In the genomic region with DNA sequence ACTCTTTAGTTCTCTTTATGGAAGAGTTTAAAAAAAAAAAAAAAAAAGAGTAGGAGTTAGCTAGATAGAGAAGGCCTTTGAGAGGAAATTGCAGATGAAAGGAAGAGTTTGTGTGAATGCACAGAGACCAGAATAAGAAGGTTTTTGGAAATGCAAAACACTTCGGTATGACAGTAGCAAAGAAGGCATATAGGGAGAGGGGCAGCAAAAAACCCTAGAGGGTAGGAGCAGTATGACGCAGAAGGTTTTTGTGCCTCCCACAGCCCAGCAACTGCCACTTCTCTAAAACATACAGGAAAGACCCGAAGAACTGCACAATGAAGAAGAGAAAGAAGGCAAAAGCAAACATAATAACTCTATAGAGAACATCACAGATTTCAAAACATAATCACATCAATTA, we compare ENCODE assay signal across 24 cellular contexts.
A peak's percentile ranks its signal among the peaks of the same experiment; 100 is the strongest.
DNase-seq lines count a peak whose midpoint lies in the region; ATAC-seq, FAIRE-seq and TF ChIP-seq lines count a peak whose summit lies in the region.
"Had no signal": no experiment of that assay in that cellular context is flagged by ENCODE, and none has a peak within 500 bp of the region (broad histone marks: within the 10 kb centered on the region; RNA-seq: fewer than 3 reads in every experiment).

No MANE protein-coding gene starts in this region.

- H3K27me3 ChIP-seq in HAP-1 (ENCODE audit: low read depth) (no peaks in the 10 kb centered on the region), H1 (replicated peaks in 1 of 4; ENCODE audit: control insufficient read depth in 3 of 4, extremely low read depth in 1 of 4, insufficient read depth in 3 of 4, low read length in 3 of 4) (no peaks in the 10 kb centered on the region)

- TF ChIP-seq CTCF in H1 (IDR thresholded peaks at IDR 0.05; ENCODE audit: control extremely low read depth in 1 of 3, insufficient read depth in 1 of 3, low read depth in 1 of 3, low read length in 3 of 3), result peak in 1 of 3 experiments; percentile 14; a peak in 1 of 4 replicates

- no peak overlapping the region for H2BK20ac ChIP-seq in H1 (ENCODE audit: low read length)

- no peaks in the 10 kb centered on the region for H3K4me1 Mint-ChIP-seq in stimulated activated memory B cell treated with anti-CD40 and anti-IgM and Interleukin-4, amounts not matched to agents 10 μg/mL and 1 μg/mL and 100 μg/mL, for 72 hours
- H3K4me1 Mint-ChIP-seq in activated CD8-positive, alpha-beta memory T cell treated with anti-CD3 and anti-CD28 coated beads, Interleukin-2, amount 10 ng/mL, durations not matched to agents 7 days and 5 days, result no peaks in the 10 kb centered on the region
- H3K4me1 Mint-ChIP-seq: B cell, CD14-positive monocyte had no signal

- in situ Hi-C loops in HAP-1 (cut with MboI; ENCODE audit: low sequenced_read_pairs), result no loop called here

- H3K79me1 ChIP-seq in H1 (ENCODE audit: low read depth, low read length), result no peaks in the 10 kb centered on the region

- no peak overlapping the region for H4K8ac ChIP-seq in H1 (ENCODE audit: extremely low read depth, insufficient read depth, low read length)

- no peak overlapping the region for H3K4ac ChIP-seq in H1 (replicated peaks; ENCODE audit: insufficient read length, low read depth, low read length)

- no peak overlapping the region for H3K18ac ChIP-seq in H1 (ENCODE audit: extremely low read depth, low read length)

- no peak overlapping the region for H3K4me3 Mint-ChIP-seq in stimulated activated memory B cell treated with anti-CD40 and anti-IgM and Interleukin-4, amounts not matched to agents 10 μg/mL and 1 μg/mL and 100 μg/mL, for 72 hours
- no peak overlapping the region for H3K4me3 Mint-ChIP-seq in activated CD8-positive, alpha-beta memory T cell treated with anti-CD3 and anti-CD28 coated beads, Interleukin-2, amount 10 ng/mL, durations not matched to agents 7 days and 5 days
- H3K4me3 Mint-ChIP-seq: B cell, CD14-positive monocyte had no signal

- H3K27me3 Mint-ChIP-seq in stimulated activated memory B cell treated with anti-CD40 and anti-IgM and Interleukin-4, amounts not matched to agents 10 μg/mL and 1 μg/mL and 100 μg/mL, for 72 hours, result peaks cover 6% of the 10 kb centered on the region
- peaks cover 4% of the 10 kb centered on the region for H3K27me3 Mint-ChIP-seq in activated CD8-positive, alpha-beta memory T cell treated with anti-CD3 and anti-CD28 coated beads, Interleukin-2, amount 10 ng/mL, durations not matched to agents 7 days and 5 days

- 0 out of 2 replicates have a peak overlapping the region, but pooled peaks have one; percentile 31 for H2AFZ ChIP-seq in H1 (ENCODE audit: low read length)
- H2AFZ ChIP-seq: GM23248 had no signal

- H3K36me3 Mint-ChIP-seq in stimulated activated memory B cell treated with anti-CD40 and anti-IgM and Interleukin-4, amounts not matched to agents 10 μg/mL and 1 μg/mL and 100 μg/mL, for 72 hours, result no peaks in the 10 kb centered on the region
- H3K36me3 Mint-ChIP-seq in activated CD8-positive, alpha-beta memory T cell treated with anti-CD3 and anti-CD28 coated beads, Interleukin-2, amount 10 ng/mL, durations not matched to agents 7 days and 5 days, result no peaks in the 10 kb centered on the region
- H3K36me3 Mint-ChIP-seq: CD14-positive monocyte had no signal

- no peak overlapping the region for H3K23ac ChIP-seq in H1 (ENCODE audit: insufficient read length)

- no peaks in the 10 kb centered on the region for H3K9me3 Mint-ChIP-seq in stimulated activated memory B cell treated with anti-CD40 and anti-IgM and Interleukin-4, amounts not matched to agents 10 μg/mL and 1 μg/mL and 100 μg/mL, for 72 hours
- H3K9me3 Mint-ChIP-seq in activated CD8-positive, alpha-beta memory T cell treated with anti-CD3 and anti-CD28 coated beads, Interleukin-2, amount 10 ng/mL, durations not matched to agents 7 days and 5 days (ENCODE audit: low read depth), result no peaks in the 10 kb centered on the region

- H3K79me2 ChIP-seq in H1 (ENCODE audit: control insufficient read depth in 1 of 2, insufficient read depth in 2 of 2, low read length in 2 of 2), result no peaks in the 10 kb centered on the region

- H3K9me3 ChIP-seq in HAP-1, result no peaks in the 10 kb centered on the region
- H3K9me3 ChIP-seq in H1 (ENCODE audit: insufficient read depth in 2 of 2, low read depth in 1 of 2, low read length in 1 of 2), result no peaks in the 10 kb centered on the region
- H3K9me3 ChIP-seq: A549, MG63 had no signal

- no peak overlapping the region for H3K4me2 ChIP-seq in H1 (ENCODE audit: insufficient read depth in 1 of 2, low read depth in 2 of 2, low read length in 2 of 2)
- H3K4me2 ChIP-seq: A549 had no signal

- H3K36me3 ChIP-seq in HAP-1 (replicated peaks), result no peaks in the 10 kb centered on the region
- no peaks in the 10 kb centered on the region for H3K36me3 ChIP-seq in H1 (ENCODE audit: control insufficient read depth in 2 of 4, insufficient read depth in 4 of 4, low read length in 3 of 4)
- H3K36me3 ChIP-seq: MG63 had no signal

- no peak overlapping the region for H2BK5ac ChIP-seq in H1 (ENCODE audit: low read depth, low read length)

- no peak overlapping the region for H3K27ac Mint-ChIP-seq in stimulated activated memory B cell treated with anti-CD40 and anti-IgM and Interleukin-4, amounts not matched to agents 10 μg/mL and 1 μg/mL and 100 μg/mL, for 72 hours
- H3K27ac Mint-ChIP-seq in activated CD8-positive, alpha-beta memory T cell treated with anti-CD3 and anti-CD28 coated beads, Interleukin-2, amount 10 ng/mL, durations not matched to agents 7 days and 5 days, result no peak overlapping the region
- H3K27ac Mint-ChIP-seq: B cell, CD14-positive monocyte had no signal

- H3K14ac ChIP-seq in H1 (ENCODE audit: insufficient read length), result no peak overlapping the region

- no peak overlapping the region for H3K56ac ChIP-seq in H1 (replicated peaks; ENCODE audit: insufficient read length, low read depth, low read length)

- DNase-seq in COLO829 (ENCODE audit: low spot score), result peak; percentile 62
- DNase-seq in HAP-1 (ENCODE audit: low spot score in 2 of 2), result peak; percentile 10 to 42
- DNase-seq in OCI-M1 (lab: John Stamatoyannopoulos, UW), result peak; percentile 21
- no peak for DNase-seq in H1 (ENCODE audit: low read depth in 1 of 2, low spot score in 2 of 2)
- no peak for DNase-seq in activated CD8-positive, alpha-beta memory T cell treated with anti-CD3 and anti-CD28 coated beads, Interleukin-2, amount 10 ng/mL, durations not matched to agents 7 days and 5 days
- DNase-seq in SKM-1 (lab: John Stamatoyannopoulos, UW; ENCODE audit: unreplicated experiment), result no peak
- DNase-seq: COR-L47, DMS79, GM23248, MG63, NCI-H1092, NCI-H146, NCI-H2029, NCI-H2227 treated with DMSO at 0.1 percent for 48 hours, NCI-H510A, NCI-H748 treated with DMSO at 0.1 percent for 48 hours, SIG-M5 had no signal

- H2BK15ac ChIP-seq in H1 (ENCODE audit: low read length), result no peak overlapping the region

- H2BK120ac ChIP-seq in H1 (replicated peaks; ENCODE audit: low read depth, low read length), result no peak overlapping the region

- H3K9ac ChIP-seq in H1 (replicated peaks in 1 of 4; ENCODE audit: extremely low read depth in 1 of 4, low read depth in 3 of 4, low read length in 3 of 4), result no peak overlapping the region
- H3K9ac ChIP-seq: GM23248 had no signal

- TF ChIP-seq RAD21 in H1 (IDR thresholded peaks at IDR 0.05 in 1 of 2, conservative IDR thresholded peaks at IDR 0.05 in 1 of 2; ENCODE audit: low read depth in 2 of 2, low read length in 2 of 2), result no peak

- no peak for FAIRE-seq in H1 (lab: Jason Lieb, UNC)
- FAIRE-seq: A549 had no signal

- H3K27ac ChIP-seq in H1 (ENCODE audit: low read depth, low read length), result no peak overlapping the region
- H3K27ac ChIP-seq: A549, GM23248 had no signal

- WGBS in H1 (ENCODE audit: extremely low coverage in 1 of 2, insufficient coverage in 1 of 2, insufficient read length in 1 of 2, insufficient replicate concordance in 2 of 2, low coverage in 1 of 2, low lambda C conversion rate in 2 of 2, missing lambda C conversion rate in 1 of 2), 2 experiments, result 85% methylated on average over 3 of the region's 3 CpGs; no CpG with 5 or more reads in 1 of the 2 experiments

- H4K91ac ChIP-seq in H1 (replicated peaks; ENCODE audit: insufficient read length, low read length), result no peak overlapping the region

- H4K5ac ChIP-seq in H1 (ENCODE audit: insufficient read length, low read depth, low read length), result no peak overlapping the region

- no peak for ATAC-seq in GM19023 (IDR thresholded peaks at IDR 0.05; ENCODE audit: unreplicated experiment)
- ATAC-seq in stimulated activated memory B cell treated with anti-CD40 and anti-IgM and Interleukin-4, amounts not matched to agents 10 μg/mL and 1 μg/mL and 100 μg/mL, for 72 hours, result no peak
- no peak for ATAC-seq in activated CD8-positive, alpha-beta memory T cell treated with anti-CD3 and anti-CD28 coated beads, Interleukin-2, amount 10 ng/mL, durations not matched to agents 7 days and 5 days
- ATAC-seq: Panc1, SK-N-SH treated with all-trans-retinoic acid at 6 μM for 48 hours had no signal

- no peak for TF ChIP-seq POLR2A in H1 (IDR thresholded peaks at IDR 0.05; ENCODE audit: control extremely low read depth in 1 of 2, low read depth in 2 of 2, low read length in 2 of 2)

- no peaks in the 10 kb centered on the region for H4K20me1 ChIP-seq in H1 (replicated peaks in 1 of 2; ENCODE audit: control insufficient read depth in 1 of 2, insufficient read depth in 2 of 2, low read length in 2 of 2)

- POLR2A ChIA-PET in H1 (lab: Charles Lee; ENCODE audit: partially characterized antibody), result no interaction called here

- H2AK5ac ChIP-seq in H1 (ENCODE audit: low read depth, low read length), result no peak overlapping the region

- CTCF ChIA-PET in H1 (lab: Charles Lee; ENCODE audit: partially characterized antibody), result interaction anchor here (0.5 kb wide), 1 partner anchor 124 kb away, joined by 3 read pairs; no protein-coding TSS in a partner anchor
- CTCF ChIA-PET in activated CD8-positive, alpha-beta memory T cell treated with anti-CD3 and anti-CD28 coated beads, Interleukin-2, amount 10 ng/mL, durations not matched to agents 7 days and 5 days (lab: Charles Lee), result no interaction called here

- H3K4me3 ChIP-seq in HAP-1 (no peak overlapping the region), H1 (ENCODE audit: extremely low read depth in 1 of 4, insufficient read depth in 2 of 4, low read depth in 3 of 4, low read length in 4 of 4) (no peak overlapping the region)
- H3K4me3 ChIP-seq: A549, GM23248, MG63 had no signal

- H3K4me1 ChIP-seq in HAP-1, result peaks cover 10% of the 10 kb centered on the region
- no peaks in the 10 kb centered on the region for H3K4me1 ChIP-seq in H1 (replicated peaks in 1 of 4; ENCODE audit: control insufficient read depth in 3 of 4, insufficient read depth in 4 of 4, low read length in 3 of 4)
- H3K4me1 ChIP-seq: A549 had no signal

- no peaks in the 10 kb centered on the region for H3K23me2 ChIP-seq in H1 (ENCODE audit: low read depth, low read length)

- H2BK12ac ChIP-seq in H1 (ENCODE audit: low read depth, low read length), result no peak overlapping the region

- TF ChIP-seq EP300 in H1 (IDR thresholded peaks at IDR 0.05; ENCODE audit: borderline replicate concordance in 1 of 2, low read depth in 2 of 2, low read length in 2 of 2), result no peak

TF ChIP-seq in H1, 55 proteins besides CTCF, POLR2A, EP300 and RAD21 (continues in another document):
- TF ChIP-seq RBBP5 (IDR thresholded peaks at IDR 0.05; ENCODE audit: borderline replicate concordance, low read depth, low read length) (no peak), SRF (IDR thresholded peaks at IDR 0.05; ENCODE audit: low read depth, low read length) (no peak), EZH2 (IDR thresholded peaks at IDR 0.05; ENCODE audit: low read depth, low read length, severe bottlenecking) (no peak), CBX5 (IDR thresholded peaks at IDR 0.05; ENCODE audit: low read depth, low read length) (no peak)

Comparison
In these comparisons a context has a peak if more than half of its experiments do, and no peak if none do; other contexts are left out.
1. DNase-seq: peak in COLO829 (single experiment), HAP-1 (2 of 2) and OCI-M1 (single experiment); none in H1 (0 of 2), activated CD8-positive, alpha-beta memory T cell treated with anti-CD3 and anti-CD28 coated beads, Interleukin-2, amount 10 ng/mL, durations not matched to agents 7 days and 5 days (single experiment) and SKM-1 (single experiment).